ENCODE assay signal across 7 cellular contexts in genomic region chr1:55839221-55839620, GRCh38.
"Had no signal": no experiment of that assay in that cellular context is flagged by ENCODE, and none has a peak within 500 bp of the region (broad histone marks: within the 10 kb centered on the region; RNA-seq: fewer than 3 reads in every experiment).

No MANE protein-coding gene starts in this region.

- H3K4me3 ChIP-seq: GM23248, HAP-1, K562 had no signal

- H2AFZ ChIP-seq: GM23248 had no signal

- H3K36me3 ChIP-seq: HAP-1 had no signal

- H3K27ac ChIP-seq: GM23248 had no signal

- H3K9me3 ChIP-seq: HAP-1 had no signal

- DNase-seq: GM23248, GOT3, H7, HFFc6 had no signal

- H3K9ac ChIP-seq: GM23248 had no signal

- ATAC-seq: HCT116, K562 had no signal

- H3K4me1 ChIP-seq: HAP-1 had no signal
